8 cellular contexts compared by ENCODE assay signal in genomic region chr11:2777871-2778629, GRCh38.
DNase-seq lines count a peak whose midpoint lies in the region; ATAC-seq and TF ChIP-seq lines count a peak whose summit lies in the region.

No MANE protein-coding gene starts in this region.

- no peaks in the 10 kb centered on the region for H3K36me3 ChIP-seq in ACC112 (ENCODE audit: insufficient read depth, low read length)

- H3K4me1 Mint-ChIP-seq in chondrocyte (ENCODE audit: low read depth): peaks cover 33% of the 10 kb centered on the region

- no peak for ATAC-seq in GM21737 (IDR thresholded peaks at IDR 0.05; ENCODE audit: unreplicated experiment)
- no peak for ATAC-seq in GM18870 (IDR thresholded peaks at IDR 0.05; ENCODE audit: unreplicated experiment)

- DNase-seq in NCI-H1417 (lab: John Stamatoyannopoulos, UW): peak in 2 of 3 experiments; percentile 68 to 86
- peak; percentile 71 for DNase-seq in chondrocyte (ENCODE audit: low spot score)
- DNase-seq in mucosa of gallbladder (ENCODE audit: low spot score): peak; percentile 10
- DNase-seq in nucleus accumbens (lab: John Stamatoyannopoulos, UW): no peak
- DNase-seq in kidney tubule cell (ENCODE audit: low spot score): no peak

- H3K36me3 Mint-ChIP-seq in chondrocyte (ENCODE audit: low read depth): no peaks in the 10 kb centered on the region

- TF ChIP-seq CTCF in chondrocyte (IDR thresholded peaks at IDR 0.05): no peak

- no peaks in the 10 kb centered on the region for H3K79me2 ChIP-seq in ACC112 (ENCODE audit: control insufficient read depth, insufficient read depth, low read length, unreplicated experiment)

- H3K27ac ChIP-seq in ACC112 (ENCODE audit: low read depth, low read length): peak overlapping the region; percentile 39; the same call in 1 of the 2 replicates

- H3K9me3 Mint-ChIP-seq in chondrocyte (ENCODE audit: low read depth): peaks cover 5% of the 10 kb centered on the region

- H3K27me3 Mint-ChIP-seq in chondrocyte (ENCODE audit: low read depth): peaks cover 5% of the 10 kb centered on the region

- peaks cover 28% of the 10 kb centered on the region for H3K4me1 ChIP-seq in ACC112 (ENCODE audit: control insufficient read depth, insufficient read depth, low read length, unreplicated experiment)

- no peak overlapping the region for H3K4me3 ChIP-seq in ACC112 (ENCODE audit: low read depth, low read length)

- H2AFZ ChIP-seq in ACC112 (ENCODE audit: low read length, unreplicated experiment): peak overlapping the region; percentile 5

- no peak overlapping the region for H3K4me3 Mint-ChIP-seq in chondrocyte (ENCODE audit: unreplicated experiment)

- peaks cover 8% of the 10 kb centered on the region; the same call in 1 of the 2 replicates for H3K27me3 ChIP-seq in ACC112 (ENCODE audit: insufficient read depth, low read length)

- H3K27ac Mint-ChIP-seq in chondrocyte (ENCODE audit: unreplicated experiment): peak overlapping the region; percentile 88

Comparison
In these comparisons a context has a peak if more than half of its experiments do, and no peak if none do; other contexts are left out.
1. DNase-seq: peak in NCI-H1417 (2 of 3), chondrocyte (single experiment) and mucosa of gallbladder (single experiment); none in nucleus accumbens (0 of 56) and kidney tubule cell (single experiment).